Comparison of ENCODE assay signal across 16 cellular contexts in the genomic region with DNA sequence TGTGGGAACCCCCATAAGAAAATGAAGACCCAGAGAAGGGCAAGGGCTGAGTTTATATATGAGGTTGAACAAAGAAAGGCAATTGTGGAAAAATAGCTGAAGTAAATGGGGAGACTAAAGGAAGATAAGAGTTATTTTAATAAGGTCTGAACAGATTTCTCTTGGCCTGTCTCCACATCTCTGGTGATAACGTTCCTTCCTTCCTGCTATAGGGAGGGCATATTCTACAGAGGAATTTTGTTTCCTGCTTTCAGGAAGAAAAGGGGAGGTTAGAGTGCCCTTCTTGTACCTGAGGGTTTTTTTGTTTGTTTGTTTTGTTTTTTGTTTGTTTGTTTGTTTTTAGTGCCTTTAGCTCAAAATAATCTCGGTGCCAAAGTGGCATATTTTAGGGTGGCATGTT. TPM values are rescaled to one million over a fixed set of nuclear protein-coding genes. Genes with fewer than 3 reads are reported as not detected.
DNase-seq lines count a peak whose midpoint lies in the region; ATAC-seq and TF ChIP-seq lines count a peak whose summit lies in the region.
"Had no signal": no experiment of that assay in that cellular context is flagged by ENCODE, and none has a peak within 500 bp of the region (broad histone marks: within the 10 kb centered on the region; RNA-seq: fewer than 3 reads in every experiment).

No MANE protein-coding gene starts in this region.

- no peaks in the 10 kb centered on the region for H3K9me2 ChIP-seq in GM23248 (ENCODE audit: insufficient read depth)

- H2AK5ac ChIP-seq in mesenchymal stem cell (ENCODE audit: low read length, severe bottlenecking), result no peak overlapping the region

- no peak overlapping the region for H2BK15ac ChIP-seq in mesenchymal stem cell (ENCODE audit: low read depth, poor library complexity, severe bottlenecking)

- no peak overlapping the region for H4K91ac ChIP-seq in mesenchymal stem cell (ENCODE audit: low read length)

- no peak overlapping the region for H3K4ac ChIP-seq in mesenchymal stem cell (ENCODE audit: low read depth in 1 of 2, low read length in 2 of 2)

- no peak overlapping the region for H3K4me3 Mint-ChIP-seq in T-cell
- H3K4me3 Mint-ChIP-seq: CD4-positive, CD25-positive, alpha-beta regulatory T cell had no signal

- H3K4me1 ChIP-seq in GM23248 (ENCODE audit: insufficient read depth) (peaks cover 26% of the 10 kb centered on the region), ascending aorta (peaks cover 0 to 21% of the 10 kb centered on the region in 2 donors), mesenchymal stem cell (ENCODE audit: control insufficient read depth, insufficient read depth, low read depth, low read length) (peaks cover 2% of the 10 kb centered on the region), stomach (peaks cover 11 to 39% (median 30%) of the 10 kb centered on the region in 4 donors)

- no peak overlapping the region for H2BK12ac ChIP-seq in mesenchymal stem cell (ENCODE audit: low read length in 2 of 2)

- H4K20me1 ChIP-seq in GM23248 (ENCODE audit: insufficient read depth), result no peaks in the 10 kb centered on the region
- H4K20me1 ChIP-seq: BLaER1 treated with 17β-estradiol and CSF1 and Interleukin-3, amounts not matched to agents 10 nM and 100 nM had no signal

- WGBS in GM23248 (ENCODE audit: low coverage in 1 of 2, low lambda C conversion rate in 2 of 2, missing lambda C conversion rate in 2 of 2), 2 experiments, result 74 to 78% methylated on average over 2 of the region's 2 CpGs
- WGBS in mesenchymal stem cell, result 90% methylated on average over 1 of the region's 2 CpGs
- WGBS in stomach, 5 donors, result 16 to 38% (median 19%) methylated on average over 2 of the region's 2 CpGs

- H3K36me3 ChIP-seq in GM23248 (ENCODE audit: low read depth) (no peaks in the 10 kb centered on the region), ascending aorta (no peaks in the 10 kb centered on the region), mesenchymal stem cell (ENCODE audit: control insufficient read depth in 1 of 2, insufficient read depth in 2 of 2, low read depth in 1 of 2, low read length in 2 of 2) (no peaks in the 10 kb centered on the region), stomach (no peaks in the 10 kb centered on the region)
- H3K36me3 ChIP-seq: BLaER1 treated with 17β-estradiol and CSF1 and Interleukin-3, amounts not matched to agents 10 nM and 100 nM had no signal

- POLR2A ChIA-PET in T-cell (lab: Charles Lee), result no interaction called here

- intact Hi-C loops in ascending aorta (cut with DNase I) (no loop called here), stomach (cut with DNase I; ENCODE audit: low total_unique reads) (no loop called here)

- H3K27ac Mint-ChIP-seq in T-cell, result no peak overlapping the region
- H3K27ac Mint-ChIP-seq: CD4-positive, CD25-positive, alpha-beta regulatory T cell had no signal

- H2AFZ ChIP-seq in GM23248 (peak overlapping the region; percentile 16), mesenchymal stem cell (ENCODE audit: low read depth, low read length) (peak overlapping the region; percentile 37)

- no peak for TF ChIP-seq EP300 in stomach (IDR thresholded peaks at IDR 0.05)

- H3K27ac ChIP-seq in GM23248 (no peak overlapping the region), ascending aorta (peak overlapping the region; percentile 75 to 78), mesenchymal stem cell (ENCODE audit: low read length, poor library complexity, severe bottlenecking) (no peak overlapping the region), stomach (peak overlapping the region in 3 of 5 donors; percentile 17 to 66 (median 39))
- H3K27ac ChIP-seq: BLaER1 treated with 17β-estradiol and CSF1 and Interleukin-3, amounts not matched to agents 10 nM and 100 nM had no signal

- no peak overlapping the region for H2BK5ac ChIP-seq in mesenchymal stem cell (ENCODE audit: low read depth, low read length, poor library complexity, severe bottlenecking)

- no peaks in the 10 kb centered on the region for H3K9me3 Mint-ChIP-seq in T-cell

- H3K27me3 ChIP-seq in GM23248 (replicated peaks; ENCODE audit: insufficient read depth) (no peaks in the 10 kb centered on the region), ascending aorta (no peaks in the 10 kb centered on the region), mesenchymal stem cell (ENCODE audit: control insufficient read depth in 1 of 2, insufficient read depth in 1 of 2, low read length in 2 of 2) (no peaks in the 10 kb centered on the region), stomach (no peaks in the 10 kb centered on the region)
- H3K27me3 ChIP-seq: BLaER1 treated with 17β-estradiol and CSF1 and Interleukin-3, amounts not matched to agents 10 nM and 100 nM had no signal

- DNase-seq in GM23248, result no peak
- no peak for DNase-seq in ascending aorta (ENCODE audit: low spot score in 2 of 2)
- no peak for DNase-seq in mesenchymal stem cell
- DNase-seq in stomach, result no peak
- DNase-seq in NCI-H2196 treated with DMSO at 0.1 percent for 48 hours (lab: John Stamatoyannopoulos, UW; ENCODE audit: unreplicated experiment), result no peak
- DNase-seq in globus pallidus (ENCODE audit: low spot score), result no peak
- no peak for DNase-seq in T-cell
- DNase-seq: 8988T; ACHN; CD4-positive, CD25-positive, alpha-beta regulatory T cell; DMS53 had no signal

- in situ Hi-C loops in GM23248 (cut with MboI), result no loop called here

- H3K4me2 ChIP-seq in GM23248 (ENCODE audit: unreplicated experiment) (no peak overlapping the region), mesenchymal stem cell (ENCODE audit: low read length, poor library complexity, severe bottlenecking) (no peak overlapping the region)
- H3K4me2 ChIP-seq: BLaER1 treated with 17β-estradiol and CSF1 and Interleukin-3, amounts not matched to agents 10 nM and 100 nM had no signal

- H3K4me3 ChIP-seq in GM23248, result no peak overlapping the region
- H3K4me3 ChIP-seq in ascending aorta, result no peak overlapping the region
- H3K4me3 ChIP-seq in mesenchymal stem cell (ENCODE audit: insufficient read depth in 1 of 2, low read depth in 1 of 2, low read length in 2 of 2), result no peak overlapping the region
- H3K4me3 ChIP-seq in stomach, result no peak overlapping the region
- H3K4me3 ChIP-seq: BLaER1 treated with 17β-estradiol and CSF1 and Interleukin-3, amounts not matched to agents 10 nM and 100 nM had no signal

- no peaks in the 10 kb centered on the region for H3K79me2 ChIP-seq in GM23248 (ENCODE audit: insufficient read depth)

- no peak overlapping the region for H3K23ac ChIP-seq in mesenchymal stem cell (ENCODE audit: low read length in 2 of 2)

- no peak overlapping the region for H4K8ac ChIP-seq in mesenchymal stem cell (ENCODE audit: low read length)

- H3K79me1 ChIP-seq in mesenchymal stem cell (replicated peaks; ENCODE audit: low read length, poor library complexity, severe bottlenecking), result no peaks in the 10 kb centered on the region

- TF ChIP-seq CTCF in ascending aorta (IDR thresholded peaks at IDR 0.05) (no peak), stomach (IDR thresholded peaks at IDR 0.05) (no peak)

- peaks cover 19% of the 10 kb centered on the region for H3F3A ChIP-seq in GM23248 (ENCODE audit: insufficient read depth)

- no peak overlapping the region for H3K18ac ChIP-seq in mesenchymal stem cell (ENCODE audit: low read depth in 1 of 2, low read length in 2 of 2)

- no peak overlapping the region for H3K14ac ChIP-seq in mesenchymal stem cell (ENCODE audit: low read length in 2 of 2)

- peaks cover 9 to 15% (median 14%) of the 10 kb centered on the region in 3 donors for H3K4me1 Mint-ChIP-seq in T-cell

- CTCF ChIA-PET in T-cell (lab: Charles Lee), result interaction anchor here in 1 of 2 donors (0.5 kb wide), 1 partner anchor 50 kb away, joined by 3 read pairs; no protein-coding TSS in a partner anchor

- H3K36me3 Mint-ChIP-seq in T-cell, result no peaks in the 10 kb centered on the region
- H3K36me3 Mint-ChIP-seq: CD4-positive, CD25-positive, alpha-beta regulatory T cell had no signal

- TF ChIP-seq POLR2A in stomach (IDR thresholded peaks at IDR 0.05), result no peak

- H3K27me3 Mint-ChIP-seq in T-cell, result peaks cover 10 to 45% of the 10 kb centered on the region in 2 donors

- ATAC-seq in T-cell (replicated peaks in 1 of 4) (no peak), HG03378 (IDR thresholded peaks at IDR 0.05; ENCODE audit: unreplicated experiment) (no peak)
- ATAC-seq: HCT116 had no signal

- no peaks in the 10 kb centered on the region for H3K9me3 ChIP-seq in GM23248 (ENCODE audit: low read depth)
- H3K9me3 ChIP-seq in ascending aorta, result no peaks in the 10 kb centered on the region
- no peaks in the 10 kb centered on the region for H3K9me3 ChIP-seq in mesenchymal stem cell (ENCODE audit: control insufficient read depth, low read length)
- H3K9me3 ChIP-seq in stomach, result no peaks in the 10 kb centered on the region
- H3K9me3 ChIP-seq: BLaER1 treated with 17β-estradiol and CSF1 and Interleukin-3, amounts not matched to agents 10 nM and 100 nM had no signal

- no peak overlapping the region for H3K9ac ChIP-seq in GM23248
- no peak overlapping the region for H3K9ac ChIP-seq in mesenchymal stem cell (ENCODE audit: low read length)
- H3K9ac ChIP-seq: BLaER1 treated with 17β-estradiol and CSF1 and Interleukin-3, amounts not matched to agents 10 nM and 100 nM had no signal

- no peak overlapping the region for H2BK120ac ChIP-seq in mesenchymal stem cell (ENCODE audit: low read depth, low read length)

RNA-seq across cellular contexts. Expression of gene MOGAT1, which starts 31.6 kb away (rescaled TPM):
- not detected in 2 replicates for total RNA-seq in GM23248 (2014; rRNA removed; shearing (Covaris generic))
- polyA plus RNA-seq in GM23248 (2016; fragmentation: Nextera tagmentation; extraction: Ambion mirVana) (not detected in 2 replicates), stomach (under 1 TPM in 1 of 3 donors, not detected in 2; 0.15 TPM)
- total RNA-seq in ascending aorta (not detected), stomach (1 to 10 TPM in 1 of 5 donors, not detected in 4; 1.8 TPM), T-cell (not detected)
- polyA plus RNA-seq in mesenchymal stem cell (2013, experiment 1 of 2), result not detected
- not detected for polyA plus RNA-seq in mesenchymal stem cell (2013, experiment 2 of 2)
- total RNA-seq: CD4-positive, CD25-positive, alpha-beta regulatory T cell; Daoy; HT1080 had no signal
- polyA plus RNA-seq: CD4-positive, CD25-positive, alpha-beta regulatory T cell had no signal

RNA-seq across cellular contexts. Expression of gene FARSB, which starts 47.2 kb away (rescaled TPM):
- total RNA-seq in GM23248 (2014; rRNA removed; shearing (Covaris generic)), result 16.8 and 17.7 TPM in 2 replicates
- polyA plus RNA-seq in GM23248 (2016; fragmentation: Nextera tagmentation; extraction: Ambion mirVana) (40.3 and 42.5 TPM in 2 replicates), stomach (10 to 100 TPM; 15.1 to 17.5 (median 17.3) TPM)
- total RNA-seq in ascending aorta (4.4 TPM), stomach (10 to 100 TPM in 2 of 5 donors, 1 to 10 TPM in 3; 1.4 to 26.3 (median 5.8) TPM), T-cell (10 to 100 TPM; 11.5 to 15.8 (median 15.6) TPM)
- polyA plus RNA-seq in mesenchymal stem cell (2013, experiment 1 of 2), result 21.5 TPM
- polyA plus RNA-seq in mesenchymal stem cell (2013, experiment 2 of 2), result 21.9 TPM

Comparison
In these comparisons a context has a peak if more than half of its experiments do, and no peak if none do; other contexts are left out.
1. H3K27ac ChIP-seq: peak in ascending aorta (2 of 2) and stomach (3 of 5); none in GM23248 (single experiment) and mesenchymal stem cell (single experiment).